Comparison of ENCODE assay signal across 15 cellular contexts in the genomic region with DNA sequence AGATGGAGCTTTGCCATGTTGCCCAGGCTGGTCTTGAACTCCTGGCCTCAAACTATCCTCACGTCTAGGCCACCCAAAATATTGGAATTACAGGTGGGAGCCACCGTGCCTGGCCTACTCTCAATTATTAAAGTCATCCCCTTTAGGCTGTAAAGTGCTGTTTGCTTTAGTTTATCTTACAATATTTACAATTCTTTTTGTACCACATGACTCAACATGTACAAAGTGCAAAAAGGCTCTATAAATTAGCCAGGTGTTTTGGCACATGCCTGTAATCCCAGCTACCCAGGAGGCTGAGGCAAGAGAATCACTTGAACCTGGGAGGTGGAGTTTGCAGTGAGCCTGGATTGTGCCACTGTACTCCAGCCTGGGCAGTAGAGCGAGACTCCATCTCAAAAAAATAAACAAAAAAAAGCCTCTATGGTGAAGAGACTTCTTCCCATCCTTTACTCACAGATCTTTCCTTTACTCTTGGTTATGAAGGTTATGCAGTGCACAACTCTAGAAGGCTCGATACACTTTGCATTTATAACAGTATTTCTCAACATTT. TPM values are rescaled to one million over a fixed set of nuclear protein-coding genes. Genes with fewer than 3 reads are reported as not detected.
DNase-seq lines count a peak whose midpoint lies in the region; ATAC-seq, FAIRE-seq and TF ChIP-seq lines count a peak whose summit lies in the region.
"Had no signal": no experiment of that assay in that cellular context is flagged by ENCODE, and none has a peak within 500 bp of the region (broad histone marks: within the 10 kb centered on the region; RNA-seq: fewer than 3 reads in every experiment).

No MANE protein-coding gene starts in this region.

- H3K9ac ChIP-seq in HepG2 (ENCODE audit: insufficient read depth, low read depth, low read length), result no peak overlapping the region

- POLR2A ChIA-PET in Caco-2 (lab: Charles Lee) (no interaction called here), HepG2 (lab: Yijun Ruan, JAX) (no interaction called here)

- no peak overlapping the region for H2AFZ ChIP-seq in HepG2 (ENCODE audit: low read length)
- H2AFZ ChIP-seq: GM23338 had no signal

- BruUV-seq in Caco-2 (replicated peaks; lab: Mats Ljungman, UMichigan) (no TSS peak), HepG2 (replicated peaks; lab: Mats Ljungman, UMichigan) (no TSS peak)

- TF ChIP-seq CTCF in Caco-2 (IDR thresholded peaks at IDR 0.05; ENCODE audit: insufficient read depth in 1 of 2, low read depth in 1 of 2, low read length in 1 of 2, severe bottlenecking in 1 of 2, unreplicated experiment in 1 of 2) (no peak), HepG2 (CRISPR knock-in tag; IDR thresholded peaks at IDR 0.05) (no peak), foreskin keratinocyte (conservative IDR thresholded peaks at IDR 0.05) (no peak)

- intact Hi-C loops in Caco-2 (cut with micrococcal nuclease; ENCODE audit: unreplicated experiment) (loop anchor here (2.0 kb wide), 1 partner anchor 34 kb away; the partner anchor contains the start of gene FOCAD), HepG2 (cut with micrococcal nuclease; ENCODE audit: unreplicated experiment) (no loop called here)

- in situ Hi-C loops in HepG2 (cut with HindIII; ENCODE audit: extremely low pct_ligation_motif_present, low pct_unique_long_range_greater_than_20kb), result no loop called here

- H3K4me1 Mint-ChIP-seq in Caco-2 (ENCODE audit: low read depth, unreplicated experiment), result peaks cover 7% of the 10 kb centered on the region
- H3K4me1 Mint-ChIP-seq: B cell had no signal

- CTCF ChIA-PET in Caco-2 (lab: Charles Lee), result no interaction called here
- CTCF ChIA-PET in HepG2 (lab: Yijun Ruan, JAX; ENCODE audit: low intra/inter-chr PET ratio, low total read pairs), result no interaction called here

- 31% methylated on average over 4 of the region's 4 CpGs for WGBS in HepG2 (ENCODE audit: low lambda C conversion rate)

- no peaks in the 10 kb centered on the region for H4K20me1 ChIP-seq in HepG2 (ENCODE audit: insufficient read depth, low read length)

- H3K4me3 Mint-ChIP-seq in Caco-2 (ENCODE audit: unreplicated experiment), result no peak overlapping the region
- H3K4me3 Mint-ChIP-seq: B cell; CD4-positive, alpha-beta T cell; GM23338; H9 had no signal

- ATAC-seq in HepG2, result peak; percentile 61; the same call in 2 of the 3 replicates
- ATAC-seq in foreskin keratinocyte, result no peak
- ATAC-seq: GM23338 had no signal

- H3K27me3 Mint-ChIP-seq in Caco-2 (ENCODE audit: insufficient read depth, unreplicated experiment), result no peaks in the 10 kb centered on the region
- H3K27me3 Mint-ChIP-seq: CD4-positive, alpha-beta T cell had no signal

- H3K27me3 ChIP-seq in Caco-2 (replicated peaks; ENCODE audit: control insufficient read depth, insufficient read depth, low read length), result no peaks in the 10 kb centered on the region
- H3K27me3 ChIP-seq in HepG2 (ENCODE audit: control insufficient read depth in 1 of 2, insufficient read depth in 2 of 2, low read length in 2 of 2), result no peaks in the 10 kb centered on the region
- no peaks in the 10 kb centered on the region for H3K27me3 ChIP-seq in foreskin keratinocyte

- no peaks in the 10 kb centered on the region for H3K9me3 ChIP-seq in Caco-2
- H3K9me3 ChIP-seq in HepG2 (ENCODE audit: low read length), result no peaks in the 10 kb centered on the region

- peaks cover 7% of the 10 kb centered on the region for H3K4me1 ChIP-seq in Caco-2
- H3K4me1 ChIP-seq in HepG2 (ENCODE audit: insufficient read depth, low read length), result peaks cover 8% of the 10 kb centered on the region
- no peaks in the 10 kb centered on the region for H3K4me1 ChIP-seq in foreskin keratinocyte

- TF ChIP-seq POLR2A in HepG2 (IDR thresholded peaks at IDR 0.05; ENCODE audit: insufficient read depth in 1 of 2, low read depth in 2 of 2, low read length in 2 of 2), result no peak

- H3K36me3 ChIP-seq in Caco-2 (ENCODE audit: control insufficient read depth, insufficient read depth, low read length) (no peaks in the 10 kb centered on the region), HepG2 (replicated peaks in 1 of 2; ENCODE audit: control insufficient read depth in 1 of 2, insufficient read depth in 2 of 2, low read length in 2 of 2) (no peaks in the 10 kb centered on the region)

- no peak for FAIRE-seq in HepG2 (lab: Jason Lieb, UNC)
- FAIRE-seq: A204.1 had no signal

- peak overlapping the region; percentile 18; the same call in 1 of the 2 replicates for H3K4me2 ChIP-seq in HepG2 (ENCODE audit: low read depth, low read length)
- H3K4me2 ChIP-seq: GM23338 had no signal

- no peak overlapping the region for H3K4me3 ChIP-seq in Caco-2 (ENCODE audit: low read depth, low read length)
- H3K4me3 ChIP-seq in HepG2 (replicated peaks in 1 of 3; ENCODE audit: insufficient read depth in 1 of 3, low read depth in 2 of 3, low read length in 3 of 3), result no peak overlapping the region
- H3K4me3 ChIP-seq: GM23338 had no signal

- no peak overlapping the region for H3K27ac Mint-ChIP-seq in Caco-2 (ENCODE audit: unreplicated experiment)
- H3K27ac Mint-ChIP-seq: B cell; CD4-positive, alpha-beta T cell; GM23338; H9 had no signal

- no peak overlapping the region for H3K27ac ChIP-seq in HepG2 (ENCODE audit: extremely low read length, insufficient read depth, low read length)
- no peak overlapping the region for H3K27ac ChIP-seq in foreskin keratinocyte

- no peaks in the 10 kb centered on the region for H3K9me3 Mint-ChIP-seq in Caco-2 (ENCODE audit: unreplicated experiment)
- H3K9me3 Mint-ChIP-seq: CD4-positive, alpha-beta T cell; GM23338 had no signal

- TF ChIP-seq RAD21 in HepG2 (CRISPR knock-in tag; IDR thresholded peaks at IDR 0.05), result no peak

- DNase-seq in Caco-2, result peak; percentile 23 to 27
- peak; percentile 28 for DNase-seq in NCI-H146 treated with DMSO at 0.1 percent for 48 hours (lab: John Stamatoyannopoulos, UW; ENCODE audit: unreplicated experiment)
- DNase-seq in NCI-H774 (lab: John Stamatoyannopoulos, UW), result peak; percentile 47
- DNase-seq in HepG2 (ENCODE audit: low spot score), result peak; percentile 28
- DNase-seq in EL, result no peak
- no peak for DNase-seq in foreskin keratinocyte
- DNase-seq in middle frontal gyrus (ENCODE audit: extremely low spot score, low spot score), result no peak
- DNase-seq: C1 segment of cervical spinal cord; CD4-positive, alpha-beta T cell; DND-41; GF-D8; H9 had no signal

- no peaks in the 10 kb centered on the region for H3K79me2 ChIP-seq in HepG2 (ENCODE audit: insufficient read depth, low read length)

- TF ChIP-seq EP300 in HepG2 (IDR thresholded peaks at IDR 0.05; ENCODE audit: low read depth in 2 of 2, low read length in 2 of 2) (no peak), HepG2 (CRISPR knock-in tag; IDR thresholded peaks at IDR 0.05; ENCODE audit: borderline replicate concordance) (no peak)

- H3K36me3 Mint-ChIP-seq in Caco-2 (ENCODE audit: insufficient read depth, unreplicated experiment), result no peaks in the 10 kb centered on the region

RNA-seq across cellular contexts. Expression of gene MLLT3, which starts 28.5 kb away (rescaled TPM):
- 22.0 and 24.4 TPM in 2 replicates for total RNA-seq in Caco-2 (2022)
- total RNA-seq in HepG2 (2016; rRNA removed; fragmentation: Illumina TruSeq; extraction: Trizol), result 12.3 and 18.5 TPM in 2 replicates
- 6.6 and 7.9 TPM in 2 replicates for total RNA-seq in HepG2 (2016; cell fraction: cytosol; rRNA removed; fragmentation: Illumina TruSeq; extraction: Trizol; ENCODE audit: low read depth)
- total RNA-seq in HepG2 (2016; cell fraction: insoluble cytoplasmic fraction; rRNA removed; fragmentation: Illumina TruSeq; extraction: Trizol), result 13.2 and 18.3 TPM in 2 replicates
- 11.5 and 12.6 TPM in 2 replicates for total RNA-seq in HepG2 (2016; cell fraction: membrane; rRNA removed; fragmentation: Illumina TruSeq; extraction: Trizol)
- total RNA-seq in HepG2 (2016; cell fraction: nucleus; rRNA removed; fragmentation: Illumina TruSeq; extraction: Trizol), result 9.7 and 10.3 TPM in 2 replicates
- polyA plus RNA-seq in HepG2 (2011; rRNA removed), result 10.5 and 12.6 TPM in 2 replicates
- polyA plus RNA-seq in HepG2 (2011; cell fraction: cytosol; rRNA removed), result 5.8 and 8.5 TPM in 2 replicates
- polyA plus RNA-seq in HepG2 (2011; cell fraction: nucleus; rRNA removed), result 3.2 and 3.4 TPM in 2 replicates
- polyA plus RNA-seq in HepG2 (2012), result 9.3 and 11.0 TPM in 2 replicates
- polyA plus RNA-seq in HepG2 (2016; cell fraction: cytosol; fragmentation: Illumina TruSeq; extraction: Trizol; ENCODE audit: low read depth), result 2.4 and 3.5 TPM in 2 replicates
- 14.6 and 16.0 TPM in 2 replicates for polyA plus RNA-seq in HepG2 (2016; cell fraction: insoluble cytoplasmic fraction; fragmentation: Illumina TruSeq; extraction: Trizol; ENCODE audit: low read depth)
- 6.3 and 7.5 TPM in 2 replicates for polyA plus RNA-seq in HepG2 (2016; cell fraction: membrane; fragmentation: Illumina TruSeq; extraction: Trizol; ENCODE audit: low read depth)
- 6.8 and 9.3 TPM in 2 replicates for polyA plus RNA-seq in HepG2 (2016; cell fraction: nucleus; fragmentation: Illumina TruSeq; extraction: Trizol; ENCODE audit: insufficient read depth, low read depth)
- 8.6 and 26.1 TPM in 2 replicates for polyA minus RNA-seq in HepG2 (2011; rRNA and poly(A)+ RNA removed; ENCODE audit: low replicate concordance)
- polyA minus RNA-seq in HepG2 (2011; cell fraction: cytosol; rRNA and poly(A)+ RNA removed), result 7.9 and 11.1 TPM in 2 replicates
- 18.5 TPM in 2 replicates for polyA minus RNA-seq in HepG2 (2011; cell fraction: nucleus; rRNA and poly(A)+ RNA removed)
- 11.9 and 16.9 TPM in 2 replicates for total RNA-seq in foreskin keratinocyte
- polyA plus RNA-seq in foreskin keratinocyte, result 8.0 and 8.1 TPM in 2 replicates

RNA-seq across cellular contexts. Expression of gene FOCAD, which starts 33.2 kb away (rescaled TPM):
- total RNA-seq in Caco-2 (2022) (20.4 TPM in 2 replicates), HepG2 (2016; rRNA removed; fragmentation: Illumina TruSeq; extraction: Trizol) (31.1 and 52.7 TPM in 2 replicates), foreskin keratinocyte (27.5 and 29.3 TPM in 2 replicates)
- total RNA-seq in HepG2 (2016; cell fraction: cytosol; rRNA removed; fragmentation: Illumina TruSeq; extraction: Trizol; ENCODE audit: low read depth), result 26.3 and 27.6 TPM in 2 replicates
- 29.2 and 47.9 TPM in 2 replicates for total RNA-seq in HepG2 (2016; cell fraction: insoluble cytoplasmic fraction; rRNA removed; fragmentation: Illumina TruSeq; extraction: Trizol)
- 25.4 and 36.7 TPM in 2 replicates for total RNA-seq in HepG2 (2016; cell fraction: membrane; rRNA removed; fragmentation: Illumina TruSeq; extraction: Trizol)
- total RNA-seq in HepG2 (2016; cell fraction: nucleus; rRNA removed; fragmentation: Illumina TruSeq; extraction: Trizol), result 37.8 and 42.8 TPM in 2 replicates
- polyA plus RNA-seq in HepG2 (2011; rRNA removed) (14.6 and 18.0 TPM in 2 replicates), foreskin keratinocyte (9.1 and 9.9 TPM in 2 replicates)
- polyA plus RNA-seq in HepG2 (2011; cell fraction: cytosol; rRNA removed), result 11.3 and 11.6 TPM in 2 replicates
- 19.6 and 24.6 TPM in 2 replicates for polyA plus RNA-seq in HepG2 (2011; cell fraction: nucleus; rRNA removed)
- polyA plus RNA-seq in HepG2 (2012), result 9.1 and 11.1 TPM in 2 replicates
- 0.66 and 0.68 TPM in 2 replicates for polyA plus RNA-seq in HepG2 (2016; cell fraction: cytosol; fragmentation: Illumina TruSeq; extraction: Trizol; ENCODE audit: low read depth)
- 20.9 and 21.6 TPM in 2 replicates for polyA plus RNA-seq in HepG2 (2016; cell fraction: insoluble cytoplasmic fraction; fragmentation: Illumina TruSeq; extraction: Trizol; ENCODE audit: low read depth)
- polyA plus RNA-seq in HepG2 (2016; cell fraction: membrane; fragmentation: Illumina TruSeq; extraction: Trizol; ENCODE audit: low read depth), result 2.1 and 2.2 TPM in 2 replicates
- polyA plus RNA-seq in HepG2 (2016; cell fraction: nucleus; fragmentation: Illumina TruSeq; extraction: Trizol; ENCODE audit: insufficient read depth, low read depth), result 12.2 and 12.4 TPM in 2 replicates
- 107 and 126 TPM in 2 replicates for polyA minus RNA-seq in HepG2 (2011; rRNA and poly(A)+ RNA removed; ENCODE audit: low replicate concordance)
- 46.4 and 48.7 TPM in 2 replicates for polyA minus RNA-seq in HepG2 (2011; cell fraction: cytosol; rRNA and poly(A)+ RNA removed)
- polyA minus RNA-seq in HepG2 (2011; cell fraction: nucleus; rRNA and poly(A)+ RNA removed), result 77.1 and 88.3 TPM in 2 replicates

Comparison
In these comparisons a context has a peak if more than half of its experiments do, and no peak if none do; other contexts are left out.
1. DNase-seq: peak in Caco-2 (2 of 2), NCI-H146 treated with DMSO at 0.1 percent for 48 hours (single experiment), NCI-H774 (single experiment) and HepG2 (single experiment); none in EL (single experiment), foreskin keratinocyte (0 of 2) and middle frontal gyrus (single experiment).